In genomic region chr1:7042322-7043231, GRCh38 we compare ENCODE assay signal across 9 cellular contexts.
DNase-seq lines count a peak whose midpoint lies in the region; ATAC-seq and TF ChIP-seq lines count a peak whose summit lies in the region.
"Had no signal": no experiment of that assay in that cellular context is flagged by ENCODE, and none has a peak within 500 bp of the region (broad histone marks: within the 10 kb centered on the region; RNA-seq: fewer than 3 reads in every experiment).

No MANE protein-coding gene starts in this region.

- H3K4me3 ChIP-seq in gastrocnemius medialis: peak overlapping the region in 2 of 4 donors; percentile 28 to 29
- H3K4me3 ChIP-seq: SJSA1 had no signal

- H3K9me3 ChIP-seq in gastrocnemius medialis: no peaks in the 10 kb centered on the region
- H3K9me3 ChIP-seq: SJSA1 had no signal

- H3K4me1 ChIP-seq in foreskin keratinocyte (no peaks in the 10 kb centered on the region), gastrocnemius medialis (peaks cover 7 to 18% of the 10 kb centered on the region in 2 donors)
- H3K4me1 ChIP-seq: SJSA1 had no signal

- no peak overlapping the region for H3K27ac ChIP-seq in foreskin keratinocyte
- H3K27ac ChIP-seq in gastrocnemius medialis: peak overlapping the region in 2 of 4 donors; percentile 10 to 76
- H3K27ac ChIP-seq: SJSA1 had no signal

- peak; percentile 79 for TF ChIP-seq CTCF in foreskin keratinocyte (conservative IDR thresholded peaks at IDR 0.05)
- peak in 4 of 5 experiments; percentile 46 to 54 (median 50) for TF ChIP-seq CTCF in gastrocnemius medialis (IDR thresholded peaks at IDR 0.05 in 4 of 5, conservative IDR thresholded peaks at IDR 0.05 in 1 of 5)

- peak; percentile 46 for ATAC-seq in foreskin keratinocyte
- ATAC-seq in gastrocnemius medialis: peak; percentile 74 to 84
- ATAC-seq in GM18909 (IDR thresholded peaks at IDR 0.05; ENCODE audit: poor library complexity, unreplicated experiment): no peak
- no peak for ATAC-seq in GM19328 (IDR thresholded peaks at IDR 0.05; ENCODE audit: unreplicated experiment)

- intact Hi-C loops in gastrocnemius medialis (cut with DNase I; ENCODE audit: low total_unique reads): loop anchor here (2.0 to 5.0 kb wide), 2 partner anchors 175 to 604 kb away; no protein-coding TSS in a partner anchor

- TF ChIP-seq POLR2A in gastrocnemius medialis (IDR thresholded peaks at IDR 0.05): no peak

- H3K27me3 ChIP-seq in foreskin keratinocyte (peaks cover 13% of the 10 kb centered on the region), gastrocnemius medialis (no peaks in the 10 kb centered on the region)

- H3K36me3 ChIP-seq in gastrocnemius medialis: no peaks in the 10 kb centered on the region
- H3K36me3 ChIP-seq: SJSA1 had no signal

- DNase-seq in DMS114 treated with DMSO at 0.1 percent for 48 hours (lab: John Stamatoyannopoulos, UW; ENCODE audit: unreplicated experiment) (peak; percentile 16), HuH-7 (ENCODE audit: low spot score) (peak; percentile 36), RPMI8226 (peak; percentile 56), foreskin keratinocyte (peak in 1 of 2 donors; percentile 25), gastrocnemius medialis (peak in 1 of 2 donors; percentile 44)
- no peak for DNase-seq in activated CD4-positive, CD25-positive, alpha-beta regulatory T cell treated with anti-CD3 and anti-CD28 coated beads, Interleukin-2, amount 50 U/mL, for 72 hours

- in situ Hi-C loops in gastrocnemius medialis (cut with MboI; ENCODE audit: low sequenced_read_pairs in 4 of 4): loop anchor here in 3 of 4 donors (10.0 to 25.0 kb wide), 2 partner anchors 595 to 602 kb away; no protein-coding TSS in a partner anchor

Comparison
In these comparisons a context has a peak if more than half of its experiments do, and no peak if none do; other contexts are left out.
1. ATAC-seq: peak in foreskin keratinocyte (single experiment) and gastrocnemius medialis (2 of 2); none in GM18909 (single experiment) and GM19328 (single experiment).